In genomic region chr1:11838349-11839272, GRCh38 we compare ENCODE assay signal across 9 cellular contexts. TPM values are rescaled to one million over a fixed set of nuclear protein-coding genes. Genes with fewer than 3 reads are reported as not detected.
DNase-seq lines count a peak whose midpoint lies in the region; ATAC-seq and TF ChIP-seq lines count a peak whose summit lies in the region.
"Had no signal": no experiment of that assay in that cellular context is flagged by ENCODE, and none has a peak within 500 bp of the region (broad histone marks: within the 10 kb centered on the region; RNA-seq: fewer than 3 reads in every experiment).

No MANE protein-coding gene starts in this region.

- no peaks in the 10 kb centered on the region for H3K9me3 Mint-ChIP-seq in T-helper 2 cell treated with Interferon-gamma antibody and Interleukin-4, amounts not matched to agents 5 μg/mL and 100 μg/mL, for 36 hours

- H3K4me3 ChIP-seq in GM06990 (replicated peaks; ENCODE audit: low read depth, low read length) (no peak overlapping the region), adrenal gland (no peak overlapping the region), left ventricle myocardium inferior (no peak overlapping the region), retinal pigment epithelial cell (ENCODE audit: low read length) (no peak overlapping the region)

- no peak overlapping the region for H3K4me3 Mint-ChIP-seq in T-helper 2 cell treated with Interferon-gamma antibody and Interleukin-4, amounts not matched to agents 5 μg/mL and 100 μg/mL, for 36 hours

- H3K4me1 Mint-ChIP-seq in T-helper 2 cell treated with Interferon-gamma antibody and Interleukin-4, amounts not matched to agents 5 μg/mL and 100 μg/mL, for 36 hours (ENCODE audit: low read depth): peaks cover 5% of the 10 kb centered on the region

- H3K27ac ChIP-seq in adrenal gland (no peak overlapping the region), left ventricle myocardium inferior (replicated peaks) (no peak overlapping the region)
- H3K27ac ChIP-seq: epithelial cell of prostate had no signal

- H3K9me3 ChIP-seq in adrenal gland (replicated peaks in 1 of 3): no peaks in the 10 kb centered on the region
- H3K9me3 ChIP-seq in left ventricle myocardium inferior (replicated peaks): no peaks in the 10 kb centered on the region

- H3K27ac Mint-ChIP-seq in T-helper 2 cell treated with Interferon-gamma antibody and Interleukin-4, amounts not matched to agents 5 μg/mL and 100 μg/mL, for 36 hours: no peak overlapping the region

- peaks cover 35% of the 10 kb centered on the region for H3K36me3 Mint-ChIP-seq in T-helper 2 cell treated with Interferon-gamma antibody and Interleukin-4, amounts not matched to agents 5 μg/mL and 100 μg/mL, for 36 hours (ENCODE audit: low read depth)

- H3K4me1 ChIP-seq in adrenal gland (replicated peaks in 1 of 2) (peaks cover 0 to 13% of the 10 kb centered on the region in 2 donors), left ventricle myocardium inferior (peaks cover 22% of the 10 kb centered on the region)

- H3K27me3 ChIP-seq in GM06990 (replicated peaks; ENCODE audit: control insufficient read depth, insufficient read depth, low read length) (no peaks in the 10 kb centered on the region), adrenal gland (no peaks in the 10 kb centered on the region), left ventricle myocardium inferior (ENCODE audit: low read depth) (no peaks in the 10 kb centered on the region)

- intact Hi-C loops in adrenal gland (cut with DNase I) (loop anchor here in 1 of 2 donors (5.0 kb wide), 1 partner anchor 59 kb away; no protein-coding TSS in a partner anchor), left ventricle myocardium inferior (cut with micrococcal nuclease) (loop anchor here (5.0 kb wide), 1 partner anchor 54 kb away; no protein-coding TSS in a partner anchor)

- TF ChIP-seq POLR2A in adrenal gland (IDR thresholded peaks at IDR 0.05): no peak

- ATAC-seq in GM18870 (IDR thresholded peaks at IDR 0.05; ENCODE audit: unreplicated experiment): no peak
- ATAC-seq in HG03457 (IDR thresholded peaks at IDR 0.05; ENCODE audit: unreplicated experiment): no peak

- 52 to 60% (median 55%) methylated on average over 31 to 40 of the region's 40 CpGs for WGBS in adrenal gland, 4 donors

- DNase-seq in GM06990 (ENCODE audit: extremely low read depth, insufficient read length): peak; percentile 37
- DNase-seq in NCI-H1048 (lab: John Stamatoyannopoulos, UW): peak; percentile 50
- DNase-seq in T-helper 2 cell treated with Interferon-gamma antibody and Interleukin-4, amounts not matched to agents 5 μg/mL and 100 μg/mL, for 36 hours (ENCODE audit: low spot score): peak; percentile 50
- peak; percentile 68 to 88 (median 79) for DNase-seq in adrenal gland
- DNase-seq in left ventricle myocardium inferior: peak; percentile 69
- no peak for DNase-seq in retinal pigment epithelial cell (ENCODE audit: low read depth)

- no peaks in the 10 kb centered on the region for H3K27me3 Mint-ChIP-seq in T-helper 2 cell treated with Interferon-gamma antibody and Interleukin-4, amounts not matched to agents 5 μg/mL and 100 μg/mL, for 36 hours (ENCODE audit: low read depth)

- H3K36me3 ChIP-seq in GM06990 (ENCODE audit: control insufficient read depth, insufficient read depth, low read length) (peaks cover 53% of the 10 kb centered on the region), adrenal gland (replicated peaks in 1 of 2) (peaks cover 0 to 87% of the 10 kb centered on the region in 2 donors), left ventricle myocardium inferior (peaks cover 85% of the 10 kb centered on the region)

- TF ChIP-seq CTCF in GM06990 (IDR thresholded peaks at IDR 0.05; ENCODE audit: insufficient read depth, low read length, poor library complexity, severe bottlenecking): peak; percentile 99
- TF ChIP-seq CTCF in adrenal gland (IDR thresholded peaks at IDR 0.05): peak; percentile 91 to 99 (median 97)
- TF ChIP-seq CTCF in left ventricle myocardium inferior (IDR thresholded peaks at IDR 0.05; ENCODE audit: borderline replicate concordance): peak; percentile 100
- TF ChIP-seq CTCF in retinal pigment epithelial cell (conservative IDR thresholded peaks at IDR 0.05; ENCODE audit: low read depth, low read length): peak; percentile 99

RNA-seq across cellular contexts. Expression of gene NPPA, which starts 9.0 kb away (rescaled TPM):
- total RNA-seq in adrenal gland: not detected
- polyA plus RNA-seq in adrenal gland: 1 to 10 TPM in 1 of 3 donors, under 1 TPM in 1, not detected in 1; 0.17 to 2.7 TPM
- 1,100 TPM for total RNA-seq in left ventricle myocardium inferior

RNA-seq across cellular contexts. Expression of gene NPPB, which starts 20.1 kb away (rescaled TPM):
- not detected for total RNA-seq in adrenal gland
- 1 to 10 TPM in 1 of 3 donors, not detected in 2; 1.1 TPM for polyA plus RNA-seq in adrenal gland
- total RNA-seq in left ventricle myocardium inferior: 119 TPM

RNA-seq across cellular contexts. Expression of gene CLCN6, which starts 32.6 kb away (rescaled TPM):
- total RNA-seq in adrenal gland (10 to 100 TPM; 12.0 to 29.2 (median 24.7) TPM), left ventricle myocardium inferior (16.1 TPM)
- polyA plus RNA-seq in adrenal gland: 10 to 100 TPM; 17.8 to 28.2 (median 22.8) TPM

RNA-seq across cellular contexts. Expression of gene MTHFR, which starts 32.8 kb away (rescaled TPM):
- total RNA-seq in adrenal gland (10 to 100 TPM; 20.0 to 82.4 (median 33.7) TPM), left ventricle myocardium inferior (40.1 TPM)
- 10 to 100 TPM in 2 of 3 donors, 1 to 10 TPM in 1; 8.1 to 26.4 (median 15.6) TPM for polyA plus RNA-seq in adrenal gland

Comparison
In these comparisons a context has a peak if more than half of its experiments do, and no peak if none do; other contexts are left out.
1. RNA of gene NPPA, which starts 9.0 kb away (total RNA-seq): 1,100 TPM in left ventricle myocardium inferior (single experiment); not detected in adrenal gland; every median in the first group is over 100 times any median in the second.
2. RNA of gene NPPB, which starts 20.1 kb away (total RNA-seq): 119 TPM in left ventricle myocardium inferior (single experiment); not detected in adrenal gland; every median in the first group is over 100 times any median in the second.
3. Peak in every context shown above with its lines, with median percentiles within 50 percentile points of each other: CTCF ChIP-seq.